In genomic region chr20:62401331-62401779, GRCh38 we compare ENCODE assay signal across 17 cellular contexts. TPM values are rescaled to one million over a fixed set of nuclear protein-coding genes. Genes with fewer than 3 reads are reported as not detected.
DNase-seq lines count a peak whose midpoint lies in the region; ATAC-seq and TF ChIP-seq lines count a peak whose summit lies in the region.
"Had no signal": no experiment of that assay in that cellular context is flagged by ENCODE, and none has a peak within 500 bp of the region (broad histone marks: within the 10 kb centered on the region; RNA-seq: fewer than 3 reads in every experiment).

No MANE protein-coding gene starts in this region.

- no peaks in the 10 kb centered on the region for H3K27me3 Mint-ChIP-seq in neural crest cell (ENCODE audit: low read depth)

- peaks cover 13 to 69% (median 37%) of the 10 kb centered on the region in 11 experiments; a peak in 17 of 22 replicates for H4K20me1 ChIP-seq in BLaER1 treated with 17β-estradiol and CSF1 and Interleukin-3, amounts not matched to agents 10 nM and 100 nM
- no peaks in the 10 kb centered on the region for H4K20me1 ChIP-seq in OCI-LY1 (ENCODE audit: insufficient read depth, low read length)

- DNase-seq in epithelial cell of esophagus (ENCODE audit: low read depth) (peak; percentile 28), neural crest cell (ENCODE audit: low read depth, low spot score) (no peak), nucleus accumbens (lab: John Stamatoyannopoulos, UW) (no peak), stomach (no peak)
- DNase-seq in stimulated activated CD4-positive, alpha-beta T cell treated with anti-CD3 and anti-CD28 coated beads, Interleukin-4, amount 100 ng/mL, for 4 hours = no peak
- DNase-seq: activated effector memory CD4-positive, alpha-beta T cell treated with Interleukin-2 at 50 U/mL for 16 hours; heart right ventricle; MG63; NCI-H187; NCI-H748 treated with DMSO at 0.1 percent for 48 hours; psoas muscle; T-helper 1 cell had no signal

- H3K4me2 ChIP-seq in BLaER1 treated with 17β-estradiol and CSF1 and Interleukin-3, amounts not matched to agents 10 nM and 100 nM = peak overlapping the region; percentile 21 to 77 (median 66); a peak in 21 of 22 replicates
- peak overlapping the region; percentile 46 for H3K4me2 ChIP-seq in OCI-LY1 (ENCODE audit: low read length)

- H3K27me3 ChIP-seq in BLaER1 treated with 17β-estradiol and CSF1 and Interleukin-3, amounts not matched to agents 10 nM and 100 nM = no peaks in the 10 kb centered on the region
- H3K27me3 ChIP-seq in OCI-LY1 (ENCODE audit: insufficient read depth, low read length) = no peaks in the 10 kb centered on the region
- no peaks in the 10 kb centered on the region for H3K27me3 ChIP-seq in stomach
- H3K27me3 ChIP-seq: heart right ventricle, MG63 had no signal

- no peak for TF ChIP-seq POLR2A in stomach (IDR thresholded peaks at IDR 0.05)

- H3K9me3 ChIP-seq in BLaER1 treated with 17β-estradiol and CSF1 and Interleukin-3, amounts not matched to agents 10 nM and 100 nM (replicated peaks in 1 of 11) = peaks cover 0 to 6% (median 0%) of the 10 kb centered on the region in 11 experiments; a peak in 7 of 22 replicates
- H3K9me3 ChIP-seq in OCI-LY1 (ENCODE audit: low read length) (no peaks in the 10 kb centered on the region), stomach (no peaks in the 10 kb centered on the region)
- H3K9me3 ChIP-seq: heart right ventricle, MG63, psoas muscle had no signal

- H3K4me3 ChIP-seq in BLaER1 treated with 17β-estradiol and CSF1 and Interleukin-3, amounts not matched to agents 10 nM and 100 nM = no peak overlapping the region
- H3K4me3 ChIP-seq in OCI-LY1 (ENCODE audit: low read depth, low read length, poor library complexity, severe bottlenecking) = peak overlapping the region; percentile 41
- H3K4me3 ChIP-seq in epithelial cell of esophagus (ENCODE audit: low read length) = no peak overlapping the region
- H3K4me3 ChIP-seq in stomach = no peak overlapping the region
- H3K4me3 ChIP-seq: heart right ventricle, MG63, psoas muscle had no signal

- peaks cover 11% of the 10 kb centered on the region for H3K4me1 Mint-ChIP-seq in neural crest cell

- 0 out of 2 replicates have a peak, but pooled peaks cover 3% of the 10 kb centered on the region for H3K79me2 ChIP-seq in OCI-LY1 (ENCODE audit: insufficient read depth, low read length)

- peak overlapping the region in 1 of 11 experiments; percentile 44; a peak in 1 of 22 replicates for H3K27ac ChIP-seq in BLaER1 treated with 17β-estradiol and CSF1 and Interleukin-3, amounts not matched to agents 10 nM and 100 nM
- peak overlapping the region; percentile 79 for H3K27ac ChIP-seq in OCI-LY1 (ENCODE audit: low read depth, low read length, poor library complexity, severe bottlenecking)
- H3K27ac ChIP-seq in stomach = no peak overlapping the region
- H3K27ac ChIP-seq: C4-2B, heart right ventricle, psoas muscle had no signal

- H3K9ac ChIP-seq in BLaER1 treated with 17β-estradiol and CSF1 and Interleukin-3, amounts not matched to agents 10 nM and 100 nM = peak overlapping the region in 3 of 11 experiments; percentile 2 to 65 (median 61); a peak in 3 of 22 replicates
- peak overlapping the region; percentile 19; the same call in 1 of the 2 replicates for H3K9ac ChIP-seq in OCI-LY1 (ENCODE audit: low read length)

- H3K4me3 Mint-ChIP-seq in neural crest cell = no peak overlapping the region

- ATAC-seq in HG03442 (IDR thresholded peaks at IDR 0.05; ENCODE audit: unreplicated experiment) = no peak
- ATAC-seq: heart right ventricle, psoas muscle had no signal

- H2AFZ ChIP-seq in OCI-LY1 (ENCODE audit: low read length) = no peak overlapping the region

- no peak overlapping the region for H3K27ac Mint-ChIP-seq in neural crest cell (ENCODE audit: unreplicated experiment)

- no peaks in the 10 kb centered on the region for H3K9me3 Mint-ChIP-seq in neural crest cell

- TF ChIP-seq CTCF in OCI-LY1 (IDR thresholded peaks at IDR 0.05; ENCODE audit: low read length) (peak; percentile 75), epithelial cell of esophagus (IDR thresholded peaks at IDR 0.05; ENCODE audit: insufficient read depth, low read depth, low read length, missing control alignments) (peak; percentile 52), neural crest cell (conservative IDR thresholded peaks at IDR 0.05) (peak; percentile 46), stomach (IDR thresholded peaks at IDR 0.05) (no peak)

- H3K4me1 ChIP-seq in BLaER1 treated with 17β-estradiol and CSF1 and Interleukin-3, amounts not matched to agents 10 nM and 100 nM = peaks cover 32 to 80% (median 78%) of the 10 kb centered on the region in 10 experiments
- H3K4me1 ChIP-seq in OCI-LY1 (ENCODE audit: insufficient read depth, low read length, severe bottlenecking) = peaks cover 37% of the 10 kb centered on the region
- peaks cover 13 to 24% (median 19%) of the 10 kb centered on the region in 4 donors for H3K4me1 ChIP-seq in stomach

- TF ChIP-seq EP300 in stomach (IDR thresholded peaks at IDR 0.05) = no peak

- WGBS in stomach, 5 donors = 77 to 86% (median 83%) methylated on average over 16 to 21 of the region's 21 CpGs

- no peaks in the 10 kb centered on the region; the same call in 1 of the 2 replicates for H3F3A ChIP-seq in OCI-LY1 (ENCODE audit: insufficient read depth, low read length)

- peaks cover 12% of the 10 kb centered on the region for H3K36me3 Mint-ChIP-seq in neural crest cell (ENCODE audit: low read depth)

- H3K36me3 ChIP-seq in BLaER1 treated with 17β-estradiol and CSF1 and Interleukin-3, amounts not matched to agents 10 nM and 100 nM = peaks cover 0 to 45% (median 14%) of the 10 kb centered on the region in 11 experiments; a peak in 15 of 22 replicates
- H3K36me3 ChIP-seq in OCI-LY1 (ENCODE audit: insufficient read depth, low read length) (peaks cover 20% of the 10 kb centered on the region; the same call in 1 of the 2 replicates), stomach (peaks cover 0 to 40% (median 27%) of the 10 kb centered on the region in 4 donors)

- intact Hi-C loops in stomach (cut with DNase I; ENCODE audit: low total_unique reads) = loop anchor here (5.0 kb wide), 1 partner anchor 334 kb away; the partner anchor contains the start of gene TAF4

- no peaks in the 10 kb centered on the region for H3K9me2 ChIP-seq in OCI-LY1 (ENCODE audit: low read depth, low read length)

RNA-seq across cellular contexts. Expression of gene CABLES2, which starts 5.7 kb away (rescaled TPM):
- total RNA-seq in neural crest cell (25.2 and 26.6 TPM in 2 replicates), stomach (1 to 10 TPM in 4 of 5 donors, under 1 TPM in 1; 0.55 to 7.8 (median 1.4) TPM)
- 1 to 10 TPM; 2.0 to 3.2 (median 2.5) TPM for polyA plus RNA-seq in stomach

RNA-seq across cellular contexts. Expression of gene RPS21, which starts 14.5 kb away (rescaled TPM):
- total RNA-seq in neural crest cell (1,298 and 1,312 TPM in 2 replicates), stomach (1,000 to 10,000 TPM in 3 of 5 donors, 100 to 1,000 TPM in 2; 239 to 2,998 (median 1,528) TPM)
- 1,000 to 10,000 TPM; 4,606 to 7,615 (median 4,647) TPM for polyA plus RNA-seq in stomach

RNA-seq across cellular contexts. Expression of gene RBBP8NL, which starts 26.0 kb away (rescaled TPM):
- total RNA-seq in neural crest cell = not detected in 2 replicates
- 1 to 10 TPM in 1 of 5 donors, under 1 TPM in 2, not detected in 2; 0.45 to 2.3 (median 0.55) TPM for total RNA-seq in stomach
- polyA plus RNA-seq in stomach = 1 to 10 TPM; 2.1 to 8.0 (median 5.7) TPM
- total RNA-seq: heart right ventricle, HT1080, psoas muscle had no signal
- polyA plus RNA-seq: heart right ventricle had no signal

RNA-seq across cellular contexts. Expression of gene LAMA5, which starts 34.2 kb away (rescaled TPM):
- total RNA-seq in neural crest cell = 35.0 and 38.8 TPM in 2 replicates
- 100 to 1,000 TPM in 2 of 5 donors, 10 to 100 TPM in 3; 42.2 to 278 (median 86.9) TPM for total RNA-seq in stomach
- 100 to 1,000 TPM in 1 of 3 donors, 10 to 100 TPM in 2; 41.4 to 278 (median 72.3) TPM for polyA plus RNA-seq in stomach

Comparison
In these comparisons a context has a peak if more than half of its experiments do, and no peak if none do; other contexts are left out.
1. CTCF ChIP-seq: peak in OCI-LY1 (single experiment), epithelial cell of esophagus (single experiment) and neural crest cell (single experiment); none in stomach (0 of 7).